ENCODE assay signal across 28 cellular contexts in genomic region chr22:38006906-38007305, GRCh38. TPM values are rescaled to one million over a fixed set of nuclear protein-coding genes. Genes with fewer than 3 reads are reported as not detected.
"Had no signal": no experiment of that assay in that cellular context is flagged by ENCODE, and none has a peak within 500 bp of the region (broad histone marks: within the 10 kb centered on the region; RNA-seq: fewer than 3 reads in every experiment).

No MANE protein-coding gene starts in this region.

- H3K9me3 ChIP-seq: heart left ventricle, pancreas, spleen, stomach, thyroid gland, upper lobe of left lung, uterus had no signal

- H3K9me3 Mint-ChIP-seq: naive thymus-derived CD4-positive, alpha-beta T cell; nephron progenitor cell had no signal

- H3K4me3 ChIP-seq: coronary artery, heart left ventricle, pancreas, spleen, stomach, thyroid gland, upper lobe of left lung, uterus had no signal

- H3K27me3 Mint-ChIP-seq: naive thymus-derived CD4-positive, alpha-beta T cell had no signal

- H3K36me3 ChIP-seq: heart left ventricle, pancreas, spleen, stomach, thyroid gland, upper lobe of left lung, uterus had no signal

- H3K4me1 ChIP-seq: heart left ventricle, pancreas, spleen, stomach, thyroid gland, upper lobe of left lung, uterus had no signal

- H3K4me3 Mint-ChIP-seq: naive thymus-derived CD4-positive, alpha-beta T cell; nephron progenitor cell had no signal

- FAIRE-seq: endometrium, frontal cortex, pancreas had no signal

- H3K27ac ChIP-seq: coronary artery, heart left ventricle, pancreas, spleen, stomach, thyroid gland, upper lobe of left lung, uterus had no signal

- ATAC-seq: esophagus mucosa; heart left ventricle; naive thymus-derived CD4-positive, alpha-beta T cell; pancreas had no signal

- H3K27me3 ChIP-seq: heart left ventricle, pancreas, spleen, stomach, thyroid gland, upper lobe of left lung, uterus had no signal

- H3K27ac Mint-ChIP-seq: naive thymus-derived CD4-positive, alpha-beta T cell; progenitor cell of endocrine pancreas had no signal

- DNase-seq: effector memory CD4-positive, alpha-beta T cell; heart left ventricle; hippocampal formation; naive thymus-derived CD4-positive, alpha-beta T cell; nephron progenitor cell; spleen; stimulated activated CD4-positive, alpha-beta T cell treated with anti-CD3 and anti-CD28 coated beads, Interleukin-15, amount 100 ng/mL, for 24 hours; stimulated activated CD4-positive, alpha-beta T cell treated with anti-CD3 and anti-CD28 coated beads, Interleukin-1b, Interleukin-23, amount 100 ng/mL, for 48 hours; stimulated activated CD4-positive, alpha-beta T cell treated with anti-CD3 and anti-CD28 coated beads, Interleukin-4, amount 100 ng/mL, for 24 hours; stimulated activated naive CD4-positive, alpha-beta T cell; stomach; thyroid gland; upper lobe of left lung; uterus had no signal

RNA-seq across cellular contexts. Expression of gene SOX10, which starts 22.6 kb away (rescaled TPM):
- total RNA-seq: dermis microvascular lymphatic vessel endothelial cell; fibroblast of lung; glomerular endothelial cell; kidney epithelial cell; lung microvascular endothelial cell; mesenteric fat pad; mononuclear cell; naive thymus-derived CD4-positive, alpha-beta T cell had no signal
- polyA plus RNA-seq: fibroblast of lung; naive thymus-derived CD4-positive, alpha-beta T cell had no signal

RNA-seq across cellular contexts. Expression of gene C22orf23, which starts 53.5 kb away (rescaled TPM):
- total RNA-seq: esophagus mucosa, kidney epithelial cell, liver, mesenteric fat pad, mononuclear cell, spleen, stomach had no signal
- polyA plus RNA-seq: naive thymus-derived CD4-positive, alpha-beta T cell had no signal
